ENCODE assay signal across 9 cellular contexts in genomic region chr13:53200498-53201453, GRCh38.
DNase-seq lines count a peak whose midpoint lies in the region; ATAC-seq, FAIRE-seq and TF ChIP-seq lines count a peak whose summit lies in the region.
"Had no signal": no experiment of that assay in that cellular context is flagged by ENCODE, and none has a peak within 500 bp of the region (broad histone marks: within the 10 kb centered on the region; RNA-seq: fewer than 3 reads in every experiment).

No MANE protein-coding gene starts in this region.

- ATAC-seq in activated T-cell treated with anti-CD3 and anti-CD28 coated beads, Interleukin-2, amount 50 U/mL, for 72 hours (replicated peaks in 1 of 2): no peak
- ATAC-seq in GM19351 (IDR thresholded peaks at IDR 0.05; ENCODE audit: unreplicated experiment) (no peak), HG03520 (IDR thresholded peaks at IDR 0.05; ENCODE audit: unreplicated experiment) (no peak)

- FAIRE-seq in bronchial epithelial cell (lab: Jason Lieb, UNC) (no peak), kidney (lab: Jason Lieb, UNC) (no peak)

- TF ChIP-seq EP300 in tibial nerve (IDR thresholded peaks at IDR 0.05): no peak

- no peaks in the 10 kb centered on the region for H3K9me3 Mint-ChIP-seq in activated T-cell treated with anti-CD3 and anti-CD28 coated beads, Interleukin-2, amount 50 U/mL, for 72 hours
- H3K9me3 Mint-ChIP-seq in activated T-cell treated with anti-CD3 and anti-CD28 coated beads, Interleukin-2, amount 50 U/mL, for 24 hours: no peaks in the 10 kb centered on the region

- no peak overlapping the region for H3K4me3 Mint-ChIP-seq in activated T-cell treated with anti-CD3 and anti-CD28 coated beads, Interleukin-2, amount 50 U/mL, for 72 hours
- no peak overlapping the region for H3K4me3 Mint-ChIP-seq in activated T-cell treated with anti-CD3 and anti-CD28 coated beads, Interleukin-2, amount 50 U/mL, for 24 hours

- no peak for TF ChIP-seq POLR2A in tibial nerve (IDR thresholded peaks at IDR 0.05)

- peaks cover 10% of the 10 kb centered on the region for H3K27me3 Mint-ChIP-seq in activated T-cell treated with anti-CD3 and anti-CD28 coated beads, Interleukin-2, amount 50 U/mL, for 72 hours (ENCODE audit: low read depth)
- peaks cover 34% of the 10 kb centered on the region for H3K27me3 Mint-ChIP-seq in activated T-cell treated with anti-CD3 and anti-CD28 coated beads, Interleukin-2, amount 50 U/mL, for 24 hours

- TF ChIP-seq CTCF in bronchial epithelial cell (IDR thresholded peaks at IDR 0.05; ENCODE audit: insufficient read depth, low read length, severe bottlenecking) (peak; percentile 81), kidney (IDR thresholded peaks at IDR 0.05; ENCODE audit: borderline replicate concordance, extremely low read depth, insufficient read depth) (peak; percentile 47), tibial nerve (IDR thresholded peaks at IDR 0.05) (peak; percentile 40 to 78 (median 58))

- intact Hi-C loops in kidney (cut with DNase I): no loop called here

- H3K27ac ChIP-seq in kidney (ENCODE audit: low read depth in 2 of 2, low read length in 2 of 2): no peak overlapping the region
- H3K27ac ChIP-seq in tibial nerve: no peak overlapping the region
- H3K27ac ChIP-seq: HL-60 had no signal

- no peak overlapping the region for H3K27ac Mint-ChIP-seq in activated T-cell treated with anti-CD3 and anti-CD28 coated beads, Interleukin-2, amount 50 U/mL, for 72 hours
- no peak overlapping the region for H3K27ac Mint-ChIP-seq in activated T-cell treated with anti-CD3 and anti-CD28 coated beads, Interleukin-2, amount 50 U/mL, for 24 hours

- H3K36me3 ChIP-seq in bronchial epithelial cell (ENCODE audit: control insufficient read depth, insufficient read depth, low read length): no peaks in the 10 kb centered on the region
- H3K36me3 ChIP-seq in kidney (ENCODE audit: control insufficient read depth in 1 of 2, insufficient read depth in 2 of 2, low read length in 2 of 2): no peaks in the 10 kb centered on the region
- H3K36me3 ChIP-seq in tibial nerve: no peaks in the 10 kb centered on the region

- no peaks in the 10 kb centered on the region for H3K4me1 ChIP-seq in kidney (ENCODE audit: control insufficient read depth in 1 of 2, insufficient read depth in 1 of 2, low read depth in 1 of 2, low read length in 2 of 2)
- peaks cover 0 to 15% (median 0%) of the 10 kb centered on the region in 4 donors for H3K4me1 ChIP-seq in tibial nerve

- no peaks in the 10 kb centered on the region for H3K36me3 Mint-ChIP-seq in activated T-cell treated with anti-CD3 and anti-CD28 coated beads, Interleukin-2, amount 50 U/mL, for 72 hours (ENCODE audit: insufficient read depth in 2 of 2)
- H3K36me3 Mint-ChIP-seq in activated T-cell treated with anti-CD3 and anti-CD28 coated beads, Interleukin-2, amount 50 U/mL, for 24 hours (ENCODE audit: low read depth): no peaks in the 10 kb centered on the region

- no peaks in the 10 kb centered on the region for H3K4me1 Mint-ChIP-seq in activated T-cell treated with anti-CD3 and anti-CD28 coated beads, Interleukin-2, amount 50 U/mL, for 72 hours (ENCODE audit: low read depth)
- H3K4me1 Mint-ChIP-seq in activated T-cell treated with anti-CD3 and anti-CD28 coated beads, Interleukin-2, amount 50 U/mL, for 24 hours (ENCODE audit: low read depth): no peaks in the 10 kb centered on the region

- peaks cover 2% of the 10 kb centered on the region for H3K27me3 ChIP-seq in bronchial epithelial cell (ENCODE audit: control insufficient read depth, insufficient read depth, low read length)
- peaks cover 0 to 24% of the 10 kb centered on the region in 2 donors for H3K27me3 ChIP-seq in tibial nerve

- H3K9me3 ChIP-seq in kidney (ENCODE audit: control insufficient read depth in 1 of 2, low read length in 2 of 2): no peaks in the 10 kb centered on the region
- no peaks in the 10 kb centered on the region for H3K9me3 ChIP-seq in tibial nerve

- 18 to 27% methylated on average over 43 to 93 of the region's 121 CpGs for WGBS in tibial nerve, 2 donors

- peak; percentile 7 to 34 for DNase-seq in activated T-cell treated with anti-CD3 and anti-CD28 coated beads, Interleukin-2, amount 50 U/mL, for 72 hours
- DNase-seq in activated T-cell treated with anti-CD3 and anti-CD28 coated beads, Interleukin-2, amount 50 U/mL, for 24 hours: no peak
- DNase-seq in bronchial epithelial cell (ENCODE audit: low read depth): no peak
- DNase-seq in kidney: peak; percentile 67
- DNase-seq in tibial nerve (ENCODE audit: low spot score in 2 of 2): peak in 1 of 2 donors; percentile 33
- DNase-seq in activated gamma-delta T cell treated with Interleukin-2 at 50 U/mL for 16 hours: no peak

- H3K4me3 ChIP-seq in bronchial epithelial cell (ENCODE audit: low read depth, low read length): no peak overlapping the region
- no peak overlapping the region for H3K4me3 ChIP-seq in kidney (ENCODE audit: low read length in 2 of 2)
- no peak overlapping the region for H3K4me3 ChIP-seq in tibial nerve

- H3K9ac ChIP-seq in kidney (ENCODE audit: low read length in 2 of 2): no peak overlapping the region

Comparison
In these comparisons a context has a peak if more than half of its experiments do, and no peak if none do; other contexts are left out.
1. DNase-seq: peak in activated T-cell treated with anti-CD3 and anti-CD28 coated beads, Interleukin-2, amount 50 U/mL, for 72 hours (2 of 2) and kidney (single experiment); none in activated T-cell treated with anti-CD3 and anti-CD28 coated beads, Interleukin-2, amount 50 U/mL, for 24 hours (single experiment), bronchial epithelial cell (single experiment) and activated gamma-delta T cell treated with Interleukin-2 at 50 U/mL for 16 hours (single experiment).
2. Peak in every context shown above with its lines, with median percentiles within 50 percentile points of each other: CTCF ChIP-seq.